In the genomic region with DNA sequence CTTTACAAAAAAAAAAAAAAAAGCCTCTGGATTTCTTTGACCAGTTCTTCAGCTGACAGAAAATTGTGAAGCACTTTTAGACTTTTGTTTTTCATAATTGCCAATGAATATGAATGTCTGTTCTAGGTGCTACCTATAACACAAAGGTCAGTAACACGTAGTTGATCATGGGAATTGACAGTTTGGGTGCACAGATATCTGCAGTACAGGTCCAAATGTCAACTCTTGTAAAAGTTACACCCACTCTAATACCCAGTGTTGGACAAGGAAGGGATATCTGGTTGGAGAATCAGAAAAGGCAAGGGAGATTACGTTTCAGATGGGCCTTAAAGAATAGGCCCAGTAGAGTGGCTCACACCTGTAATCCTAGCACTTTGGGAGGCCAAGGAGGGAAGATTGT, we compare ENCODE assay signal across 8 cellular contexts. TPM values are rescaled to one million over a fixed set of nuclear protein-coding genes. Genes with fewer than 3 reads are reported as not detected.
DNase-seq lines count a peak whose midpoint lies in the region; ATAC-seq and TF ChIP-seq lines count a peak whose summit lies in the region.

No MANE protein-coding gene starts in this region.

- peaks cover 51% of the 10 kb centered on the region for H3K4me1 Mint-ChIP-seq in activated CD8-positive, alpha-beta T cell treated with anti-CD3 and anti-CD28 coated beads for 36 hours (ENCODE audit: low read depth)

- no peak for ATAC-seq in activated CD8-positive, alpha-beta T cell treated with anti-CD3 and anti-CD28 coated beads for 36 hours
- ATAC-seq in GM19463 (IDR thresholded peaks at IDR 0.05; ENCODE audit: unreplicated experiment): no peak
- ATAC-seq in GM18868 (IDR thresholded peaks at IDR 0.05; ENCODE audit: unreplicated experiment): no peak

- 54% methylated on average over 2 of the region's 2 CpGs for WGBS in hepatocyte (ENCODE audit: low lambda C conversion rate, missing lambda C conversion rate)
- WGBS in stomach, 5 donors: 56 to 72% (median 61%) methylated on average over 2 of the region's 2 CpGs

- DNase-seq in NCI-H1417 (lab: John Stamatoyannopoulos, UW) (peak in 2 of 3 experiments; percentile 1 to 17), NCI-H1417 treated with DMSO at 0.1 percent for 48 hours (lab: John Stamatoyannopoulos, UW) (no peak), hepatocyte (ENCODE audit: low spot score) (no peak), stomach (no peak), NCI-H510A treated with DMSO at 0.1 percent for 48 hours (lab: John Stamatoyannopoulos, UW) (no peak)
- DNase-seq in activated CD8-positive, alpha-beta T cell treated with anti-CD3 and anti-CD28 coated beads for 36 hours: no peak

- no peaks in the 10 kb centered on the region for H3K27me3 Mint-ChIP-seq in activated CD8-positive, alpha-beta T cell treated with anti-CD3 and anti-CD28 coated beads for 36 hours

- H3K36me3 ChIP-seq in hepatocyte (replicated peaks; ENCODE audit: insufficient read depth, low read depth) (no peaks in the 10 kb centered on the region), stomach (no peaks in the 10 kb centered on the region)

- H3K4me2 ChIP-seq in hepatocyte: peak overlapping the region; percentile 78

- H3K4me3 ChIP-seq in hepatocyte (no peak overlapping the region), stomach (peak overlapping the region in 3 of 4 donors; percentile 2 to 90 (median 70))

- H3K79me2 ChIP-seq in hepatocyte: peaks cover 84% of the 10 kb centered on the region

- no peaks in the 10 kb centered on the region for H3K9me3 Mint-ChIP-seq in activated CD8-positive, alpha-beta T cell treated with anti-CD3 and anti-CD28 coated beads for 36 hours

- H3K27ac Mint-ChIP-seq in activated CD8-positive, alpha-beta T cell treated with anti-CD3 and anti-CD28 coated beads for 36 hours: peak overlapping the region; percentile 92

- H2AFZ ChIP-seq in hepatocyte: no peak overlapping the region

- H3K27ac ChIP-seq in hepatocyte: peak overlapping the region; percentile 100
- H3K27ac ChIP-seq in stomach: peak overlapping the region; percentile 36 to 100 (median 99)

- H3K27me3 ChIP-seq in hepatocyte (no peaks in the 10 kb centered on the region), stomach (no peaks in the 10 kb centered on the region)

- no peak for TF ChIP-seq EP300 in stomach (IDR thresholded peaks at IDR 0.05)

- POLR2A ChIA-PET in activated CD8-positive, alpha-beta T cell treated with anti-CD3 and anti-CD28 coated beads for 36 hours (lab: Charles Lee): interaction anchor here (0.6 to 1.9 kb wide), 2 partner anchors 68 to 254 kb away, joined by 3 to 11 read pairs; no protein-coding TSS in a partner anchor

- no peaks in the 10 kb centered on the region for H3K9me3 ChIP-seq in hepatocyte (ENCODE audit: low read depth)
- no peaks in the 10 kb centered on the region for H3K9me3 ChIP-seq in stomach

- CTCF ChIA-PET in activated CD8-positive, alpha-beta T cell treated with anti-CD3 and anti-CD28 coated beads for 36 hours (lab: Charles Lee): interaction anchor here (1.1 to 3.7 kb wide), 4 partner anchors 9 to 357 kb away, joined by 4 to 16 read pairs (median 8); no protein-coding TSS in a partner anchor

- H3K4me3 Mint-ChIP-seq in activated CD8-positive, alpha-beta T cell treated with anti-CD3 and anti-CD28 coated beads for 36 hours: peak overlapping the region; percentile 88

- no peak for TF ChIP-seq POLR2A in stomach (IDR thresholded peaks at IDR 0.05)

- H4K20me1 ChIP-seq in hepatocyte (ENCODE audit: insufficient read depth, poor library complexity, severe bottlenecking): no peaks in the 10 kb centered on the region

- no peak for TF ChIP-seq CTCF in activated CD8-positive, alpha-beta T cell treated with anti-CD3 and anti-CD28 coated beads for 36 hours (IDR thresholded peaks at IDR 0.05)
- TF ChIP-seq CTCF in hepatocyte (IDR thresholded peaks at IDR 0.05; ENCODE audit: poor library complexity) (no peak), stomach (IDR thresholded peaks at IDR 0.05) (no peak)

- H3K9me2 ChIP-seq in hepatocyte (replicated peaks; ENCODE audit: insufficient read depth): no peaks in the 10 kb centered on the region

- H3K4me1 ChIP-seq in hepatocyte (ENCODE audit: insufficient read depth): peaks cover 18% of the 10 kb centered on the region
- peaks cover 26 to 80% (median 49%) of the 10 kb centered on the region in 4 donors for H3K4me1 ChIP-seq in stomach

- intact Hi-C loops in activated CD8-positive, alpha-beta T cell treated with anti-CD3 and anti-CD28 coated beads for 36 hours (cut with micrococcal nuclease): loop anchor here (2.0 to 10.0 kb wide), 2 partner anchors 102 to 254 kb away; no protein-coding TSS in a partner anchor
- intact Hi-C loops in stomach (cut with DNase I; ENCODE audit: low total_unique reads): no loop called here

- peaks cover 8% of the 10 kb centered on the region for H3K36me3 Mint-ChIP-seq in activated CD8-positive, alpha-beta T cell treated with anti-CD3 and anti-CD28 coated beads for 36 hours (ENCODE audit: low read depth)

RNA-seq across cellular contexts. Expression of a gene that starts 1.8 kb away (rescaled TPM):
- total RNA-seq in activated CD8-positive, alpha-beta T cell treated with anti-CD3 and anti-CD28 coated beads for 36 hours: 10 to 100 TPM; 13.6 to 15.1 TPM
- total RNA-seq in hepatocyte (49.6 and 73.6 TPM in 2 replicates), stomach (10 to 100 TPM; 17.1 to 90.4 (median 64.1) TPM)
- polyA plus RNA-seq in hepatocyte (38.8 and 43.1 TPM in 2 replicates), stomach (10 to 100 TPM in 1 of 3 donors, 1 to 10 TPM in 2; 7.3 to 11.3 (median 7.4) TPM)

RNA-seq across cellular contexts. Expression of a gene that starts 57.2 kb away (rescaled TPM):
- total RNA-seq in activated CD8-positive, alpha-beta T cell treated with anti-CD3 and anti-CD28 coated beads for 36 hours: 10 to 100 TPM; 45.2 to 48.1 TPM
- total RNA-seq in hepatocyte: 165 and 177 TPM in 2 replicates
- polyA plus RNA-seq in hepatocyte: 43.2 and 48.8 TPM in 2 replicates
- total RNA-seq in stomach: 100 to 1,000 TPM in 2 of 5 donors, 10 to 100 TPM in 3; 26.4 to 235 (median 98.0) TPM
- polyA plus RNA-seq in stomach: 10 to 100 TPM; 13.6 to 26.4 (median 19.1) TPM

Comparison
In these comparisons a context has a peak if more than half of its experiments do, and no peak if none do; other contexts are left out.
1. DNase-seq: peak in NCI-H1417 (2 of 3); none in NCI-H1417 treated with DMSO at 0.1 percent for 48 hours (single experiment), activated CD8-positive, alpha-beta T cell treated with anti-CD3 and anti-CD28 coated beads for 36 hours (single experiment), hepatocyte (single experiment), stomach (single experiment) and NCI-H510A treated with DMSO at 0.1 percent for 48 hours (single experiment).